ENCODE assay signal across 11 cellular contexts in the genomic region with DNA sequence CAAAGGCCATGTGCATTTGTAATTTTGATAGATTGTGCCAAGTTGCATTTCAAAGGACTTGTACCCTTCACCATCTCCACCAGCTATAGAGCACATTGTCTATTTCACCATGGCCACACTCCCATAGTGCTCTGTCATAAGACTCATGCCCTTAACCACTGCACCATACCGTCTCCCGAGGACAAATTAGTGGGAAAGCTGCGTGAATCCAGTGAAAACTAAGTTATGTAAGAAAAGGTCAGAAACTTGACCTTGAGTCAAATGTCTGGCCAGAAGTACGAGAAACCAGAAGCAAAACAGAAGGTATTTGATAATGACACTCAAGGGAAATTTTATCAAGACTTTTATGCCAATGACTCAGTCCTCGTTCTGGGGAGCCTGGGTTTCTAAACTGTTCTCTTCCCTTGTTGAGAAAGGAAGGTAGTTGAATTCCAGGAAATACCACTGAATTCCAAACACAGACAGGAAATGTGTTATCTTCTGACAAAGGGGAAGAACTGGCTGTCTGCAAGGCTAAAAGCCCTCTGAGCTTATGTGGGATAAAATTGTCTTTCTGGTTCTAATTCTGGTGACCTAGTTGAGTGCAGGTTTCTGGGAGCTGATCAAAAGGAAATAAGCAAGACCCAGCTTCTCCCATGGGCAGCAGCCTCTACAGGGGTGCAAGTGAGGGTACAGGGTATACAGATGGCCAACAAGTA. TPM values are rescaled to one million over a fixed set of nuclear protein-coding genes. Genes with fewer than 3 reads are reported as not detected.
DNase-seq lines count a peak whose midpoint lies in the region; ATAC-seq and TF ChIP-seq lines count a peak whose summit lies in the region.
"Had no signal": no experiment of that assay in that cellular context is flagged by ENCODE, and none has a peak within 500 bp of the region (broad histone marks: within the 10 kb centered on the region; RNA-seq: fewer than 3 reads in every experiment).

No MANE protein-coding gene starts in this region.

- H3K4me1 Mint-ChIP-seq in T-helper 17 cell: peaks cover 7% of the 10 kb centered on the region
- peaks cover 8% of the 10 kb centered on the region for H3K4me1 Mint-ChIP-seq in T-helper 2 cell treated with Interferon-gamma antibody and Interleukin-4, amounts not matched to agents 5 μg/mL and 100 μg/mL, for 36 hours (ENCODE audit: low read depth)

- peaks cover 38% of the 10 kb centered on the region for H3K27me3 Mint-ChIP-seq in T-helper 17 cell
- peaks cover 15% of the 10 kb centered on the region for H3K27me3 Mint-ChIP-seq in T-helper 2 cell treated with Interferon-gamma antibody and Interleukin-4, amounts not matched to agents 5 μg/mL and 100 μg/mL, for 36 hours (ENCODE audit: low read depth)

- H3K9me3 ChIP-seq in T-helper 17 cell (ENCODE audit: control insufficient read depth, low read length, poor library complexity, severe bottlenecking): no peaks in the 10 kb centered on the region

- DNase-seq in EL (peak; percentile 84), T-helper 17 cell (no peak), foreskin fibroblast (peak; percentile 53 to 63), omental fat pad (ENCODE audit: low spot score) (no peak), NCI-H1105 (lab: John Stamatoyannopoulos, UW) (no peak)
- DNase-seq in T-helper 2 cell treated with Interferon-gamma antibody and Interleukin-4, amounts not matched to agents 5 μg/mL and 100 μg/mL, for 36 hours (ENCODE audit: low spot score): no peak
- DNase-seq in stimulated activated CD4-positive, alpha-beta T cell treated with anti-CD3 and anti-CD28 coated beads, Interleukin-1b, Interleukin-23, amount 100 ng/mL, for 48 hours: no peak
- DNase-seq: effector CD4-positive, alpha-beta T cell; MM.1S; PC-9 had no signal

- H3K4me3 Mint-ChIP-seq in T-helper 17 cell: peak overlapping the region; percentile 2
- no peak overlapping the region for H3K4me3 Mint-ChIP-seq in T-helper 2 cell treated with Interferon-gamma antibody and Interleukin-4, amounts not matched to agents 5 μg/mL and 100 μg/mL, for 36 hours

- H3K27ac Mint-ChIP-seq in T-helper 17 cell: no peak overlapping the region
- H3K27ac Mint-ChIP-seq in T-helper 2 cell treated with Interferon-gamma antibody and Interleukin-4, amounts not matched to agents 5 μg/mL and 100 μg/mL, for 36 hours: no peak overlapping the region

- H3K4me3 ChIP-seq in foreskin fibroblast (ENCODE audit: low read depth in 1 of 2, low read length in 2 of 2): no peak overlapping the region
- H3K4me3 ChIP-seq: PC-9 had no signal

- TF ChIP-seq CTCF in foreskin fibroblast (IDR thresholded peaks at IDR 0.05; ENCODE audit: low read depth, low read length) (no peak), omental fat pad (IDR thresholded peaks at IDR 0.05) (no peak)

- H3K9me3 Mint-ChIP-seq in T-helper 2 cell treated with Interferon-gamma antibody and Interleukin-4, amounts not matched to agents 5 μg/mL and 100 μg/mL, for 36 hours: no peaks in the 10 kb centered on the region

- ATAC-seq in T-helper 17 cell: no peak
- peak; percentile 79 for ATAC-seq in omental fat pad (ENCODE audit: low FRiP score)
- no peak for ATAC-seq in HG03520 (IDR thresholded peaks at IDR 0.05; ENCODE audit: unreplicated experiment)

- no peaks in the 10 kb centered on the region for H3K36me3 Mint-ChIP-seq in T-helper 17 cell (ENCODE audit: low read depth)
- H3K36me3 Mint-ChIP-seq in T-helper 2 cell treated with Interferon-gamma antibody and Interleukin-4, amounts not matched to agents 5 μg/mL and 100 μg/mL, for 36 hours (ENCODE audit: low read depth): no peaks in the 10 kb centered on the region

RNA-seq across cellular contexts. Expression of a gene that starts 49.7 kb away (rescaled TPM):
- total RNA-seq in T-helper 17 cell (1 to 10 TPM in 1 of 2 donors, under 1 TPM in 1; 0.67 to 1.4 TPM), omental fat pad (1 to 10 TPM; 1.9 to 9.1 (median 5.0) TPM)

Comparison
In these comparisons a context has a peak if more than half of its experiments do, and no peak if none do; other contexts are left out.
1. DNase-seq: peak in EL (single experiment) and foreskin fibroblast (2 of 2); none in T-helper 17 cell (0 of 3), omental fat pad (single experiment), T-helper 2 cell treated with Interferon-gamma antibody and Interleukin-4, amounts not matched to agents 5 μg/mL and 100 μg/mL, for 36 hours (single experiment), stimulated activated CD4-positive, alpha-beta T cell treated with anti-CD3 and anti-CD28 coated beads, Interleukin-1b, Interleukin-23, amount 100 ng/mL, for 48 hours (single experiment) and NCI-H1105 (single experiment).